8 cellular contexts compared by ENCODE assay signal in the genomic region with DNA sequence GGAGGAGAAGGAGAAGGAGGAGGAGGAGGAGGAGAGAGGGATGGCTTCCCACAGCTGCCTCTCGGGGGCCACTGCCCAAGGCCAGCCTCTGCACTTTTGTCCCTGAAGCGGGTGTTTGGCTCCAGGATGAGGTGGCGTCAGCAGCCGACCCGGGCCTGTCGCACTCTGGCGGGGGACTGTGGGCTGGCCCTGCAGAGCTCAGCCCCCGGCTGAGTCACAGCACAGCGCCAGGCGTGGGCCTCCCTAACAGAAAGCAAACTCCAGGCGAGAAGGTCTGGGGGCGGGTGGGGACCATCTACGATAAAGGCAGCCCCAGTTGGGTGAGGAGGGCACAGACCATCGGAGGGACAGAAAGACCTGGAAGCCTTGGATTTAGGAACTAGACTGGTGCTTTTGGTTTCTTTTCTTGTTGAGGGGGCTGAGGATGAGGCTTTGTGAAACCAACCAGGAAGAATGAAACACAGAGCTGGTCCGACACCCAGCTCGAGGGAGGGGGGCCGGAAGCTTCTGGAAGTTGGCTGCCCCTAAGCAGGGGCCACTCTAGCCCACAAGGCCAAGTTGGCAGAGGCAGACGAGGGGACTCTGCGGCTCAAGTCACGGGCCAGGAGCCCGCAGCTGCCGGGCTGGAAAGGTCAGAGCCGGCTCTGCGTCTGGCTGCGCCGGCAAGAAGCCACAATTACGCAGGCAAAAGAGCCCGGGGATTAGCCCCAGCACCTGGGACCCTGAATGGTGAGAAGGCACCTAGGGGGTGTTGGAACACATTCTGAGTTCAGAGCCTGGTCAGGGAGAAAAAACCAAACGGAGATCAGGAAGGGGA. TPM values are rescaled to one million over a fixed set of nuclear protein-coding genes. Genes with fewer than 3 reads are reported as not detected.
DNase-seq lines count a peak whose midpoint lies in the region; ATAC-seq, FAIRE-seq and TF ChIP-seq lines count a peak whose summit lies in the region.

No MANE protein-coding gene starts in this region.

- no peaks in the 10 kb centered on the region for H3K9me3 ChIP-seq in MM.1S (replicated peaks; ENCODE audit: insufficient read depth, low read length)

- H3K27me3 ChIP-seq in MM.1S (replicated peaks; ENCODE audit: insufficient read depth, low read length) = no peaks in the 10 kb centered on the region

- peak overlapping the region; percentile 87 for H3K9ac ChIP-seq in MM.1S (ENCODE audit: low read length)

- H3K36me3 ChIP-seq in MM.1S (replicated peaks; ENCODE audit: insufficient read depth, low read length) = no peaks in the 10 kb centered on the region

- H3K27ac ChIP-seq in 22Rv1 (0 out of 2 replicates have a peak overlapping the region, but pooled peaks have one; percentile 4), MM.1S (ENCODE audit: low read length) (peak overlapping the region; percentile 91)

- peak; percentile 83 for FAIRE-seq in GM18507 (lab: Jason Lieb, UNC)

- H2AFZ ChIP-seq in MM.1S (ENCODE audit: low read length) = no peak overlapping the region

- ATAC-seq in HG03025 (IDR thresholded peaks at IDR 0.05; ENCODE audit: low FRiP score, unreplicated experiment) = no peak

- peaks cover 18% of the 10 kb centered on the region for H3K4me1 ChIP-seq in MM.1S (ENCODE audit: low read length)

- H3K79me2 ChIP-seq in MM.1S (ENCODE audit: low read length) = peaks cover 16% of the 10 kb centered on the region

- H3F3A ChIP-seq in MM.1S (ENCODE audit: insufficient read depth, low read length) = peaks cover 45% of the 10 kb centered on the region

- peak overlapping the region; percentile 82 for H3K4me3 ChIP-seq in MM.1S (ENCODE audit: low read length)

- H3K4me2 ChIP-seq in MM.1S (ENCODE audit: low read depth, low read length) = peak overlapping the region; percentile 99

- TF ChIP-seq CTCF in 22Rv1 (IDR thresholded peaks at IDR 0.05) = no peak
- TF ChIP-seq CTCF in MM.1S (IDR thresholded peaks at IDR 0.05; ENCODE audit: low read length) = no peak

- no peak for DNase-seq in GM18507 (ENCODE audit: extremely low spot score, insufficient read length, low read depth)
- peak; percentile 58 for DNase-seq in MM.1S
- peak; percentile 79 for DNase-seq in activated CD4-positive, alpha-beta T cell treated with anti-CD3 and anti-CD28 coated beads for 1 hour
- DNase-seq in cerebellum (ENCODE audit: low spot score) = peak; percentile 55
- peak; percentile 84 for DNase-seq in kidney tubule cell (ENCODE audit: low spot score)
- DNase-seq in stimulated activated CD4-positive, alpha-beta T cell treated with anti-CD3 and anti-CD28 coated beads, Interleukin-15, amount 100 ng/mL, for 1 hour (ENCODE audit: low read depth in 1 of 2, low spot score in 1 of 2) = peak; percentile 70 to 76

- no peaks in the 10 kb centered on the region for H4K20me1 ChIP-seq in MM.1S (ENCODE audit: insufficient read depth, low read length)

- no peaks in the 10 kb centered on the region for H3K9me2 ChIP-seq in MM.1S (replicated peaks; ENCODE audit: insufficient read depth, low read length)

RNA-seq across cellular contexts. Expression of gene LSM4, which starts 18.2 kb away (rescaled TPM):
- total RNA-seq in cerebellum = 55.1 TPM

RNA-seq across cellular contexts. Expression of gene JUND, which starts 23.3 kb away (rescaled TPM):
- total RNA-seq in cerebellum = 60.1 TPM

RNA-seq across cellular contexts. Expression of gene IQCN, which starts 30.5 kb away (rescaled TPM):
- total RNA-seq in cerebellum = 2.9 TPM

RNA-seq across cellular contexts. Expression of gene PGPEP1, which starts 35.7 kb away (rescaled TPM):
- total RNA-seq in cerebellum = 13.4 TPM
